23 cellular contexts compared by ENCODE assay signal in genomic region chr2:82120120-82120519, GRCh38.
DNase-seq lines count a peak whose midpoint lies in the region; ATAC-seq, FAIRE-seq and TF ChIP-seq lines count a peak whose summit lies in the region.
"Had no signal": no experiment of that assay in that cellular context is flagged by ENCODE, and none has a peak within 500 bp of the region (broad histone marks: within the 10 kb centered on the region; RNA-seq: fewer than 3 reads in every experiment).

No MANE protein-coding gene starts in this region.

- H3K27me3 ChIP-seq in pancreas, result no peaks in the 10 kb centered on the region
- H3K27me3 ChIP-seq: suprapubic skin, vagina had no signal

- H3K4me1 Mint-ChIP-seq in endothelial cell (ENCODE audit: unreplicated experiment), result peaks cover 8% of the 10 kb centered on the region
- H3K4me1 Mint-ChIP-seq: CD4-positive, alpha-beta memory T cell; H9; nephron had no signal

- H3K27ac ChIP-seq in pancreas, result no peak overlapping the region
- H3K27ac ChIP-seq: suprapubic skin, vagina had no signal

- ATAC-seq in pancreas (peak in 3 of 4 donors; percentile 38 to 76 (median 75)), left lobe of liver (no peak)
- ATAC-seq: activated T-cell treated with anti-CD3 and anti-CD28 coated beads, Interleukin-2, amount 50 U/mL, for 4 hours; left cardiac atrium; Right ventricle myocardium inferior had no signal

- FAIRE-seq in pancreas (lab: Jason Lieb, UNC), result no peak
- FAIRE-seq: bronchial epithelial cell had no signal

- H3K4me1 ChIP-seq in pancreas, result no peaks in the 10 kb centered on the region
- H3K4me1 ChIP-seq: suprapubic skin, vagina had no signal

- no peaks in the 10 kb centered on the region for H3K27me3 Mint-ChIP-seq in endothelial cell (ENCODE audit: unreplicated experiment)
- H3K27me3 Mint-ChIP-seq: CD4-positive, alpha-beta memory T cell had no signal

- intact Hi-C loops in pancreas (cut with DNase I), result no loop called here

- H3K27ac Mint-ChIP-seq in endothelial cell (ENCODE audit: unreplicated experiment), result peak overlapping the region; percentile 70
- H3K27ac Mint-ChIP-seq: CD4-positive, alpha-beta memory T cell; H9 had no signal

- TF ChIP-seq CTCF in endothelial cell (IDR thresholded peaks at IDR 0.05; ENCODE audit: unreplicated experiment), result no peak
- no peak for TF ChIP-seq CTCF in pancreas (IDR thresholded peaks at IDR 0.05)

- no peaks in the 10 kb centered on the region for H3K36me3 Mint-ChIP-seq in endothelial cell (ENCODE audit: low read depth, unreplicated experiment)
- H3K36me3 Mint-ChIP-seq: CD4-positive, alpha-beta memory T cell had no signal

- H3K9me3 Mint-ChIP-seq in endothelial cell (ENCODE audit: unreplicated experiment), result no peaks in the 10 kb centered on the region
- H3K9me3 Mint-ChIP-seq: H9, nephron had no signal

- DNase-seq in Caki2 (ENCODE audit: low read depth), result peak; percentile 5
- peak in 2 of 3 experiments; percentile 12 to 50 for DNase-seq in NCI-H1417 (lab: John Stamatoyannopoulos, UW)
- no peak for DNase-seq in endothelial cell (ENCODE audit: low spot score)
- DNase-seq in pancreas, result no peak
- DNase-seq in OCI-M1 (lab: John Stamatoyannopoulos, UW), result no peak
- DNase-seq in hepatic stellate cell (ENCODE audit: low spot score), result no peak
- no peak for DNase-seq in left lobe of liver (ENCODE audit: low spot score)
- DNase-seq: activated CD8-positive, alpha-beta memory T cell treated with anti-CD3 and anti-CD28 coated beads for 24 hours; activated naive CD4-positive, alpha-beta T cell treated with Interleukin-2 at 50 U/mL for 16 hours; activated T-cell treated with anti-CD3 and anti-CD28 coated beads, Interleukin-2, amount 50 U/mL, for 4 hours; CD4-positive, alpha-beta memory T cell; cortex of kidney; DMS79 treated with DMSO at 0.1 percent for 48 hours; H9; left cardiac atrium; midbrain; MM.1S; NCI-H1694 had no signal

- H3K4me3 Mint-ChIP-seq in endothelial cell (ENCODE audit: unreplicated experiment), result no peak overlapping the region
- H3K4me3 Mint-ChIP-seq: activated T-cell treated with anti-CD3 and anti-CD28 coated beads, Interleukin-2, amount 50 U/mL, for 4 hours; CD4-positive, alpha-beta memory T cell; H9; nephron had no signal

- no peak overlapping the region for H3K4me3 ChIP-seq in pancreas
- H3K4me3 ChIP-seq: suprapubic skin, vagina had no signal

- H3K36me3 ChIP-seq in pancreas, result no peaks in the 10 kb centered on the region
- H3K36me3 ChIP-seq: suprapubic skin, vagina had no signal

- no peaks in the 10 kb centered on the region for H3K9me3 ChIP-seq in pancreas
- H3K9me3 ChIP-seq: vagina had no signal

- 17 to 21% methylated on average over 2 of the region's 2 CpGs for WGBS in pancreas, 2 donors

- in situ Hi-C loops in Caki2 (cut with HindIII; ENCODE audit: low pct_unique_long_range_greater_than_20kb, low sequenced_read_pairs), result no loop called here

Comparison
In these comparisons a context has a peak if more than half of its experiments do, and no peak if none do; other contexts are left out.
1. DNase-seq: peak in Caki2 (single experiment) and NCI-H1417 (2 of 3); none in endothelial cell (single experiment), pancreas (0 of 6), OCI-M1 (single experiment), hepatic stellate cell (single experiment) and left lobe of liver (single experiment).